In genomic region chr11:66467034-66467659, GRCh38 we compare ENCODE assay signal across 8 cellular contexts.
A peak's percentile ranks its signal among the peaks of the same experiment; 100 is the strongest.
DNase-seq lines count a peak whose midpoint lies in the region; ATAC-seq and TF ChIP-seq lines count a peak whose summit lies in the region.

No MANE protein-coding gene starts in this region.

- no peaks in the 10 kb centered on the region for H3K9me3 ChIP-seq in HEK293 (ENCODE audit: control insufficient read depth, insufficient read depth, low read depth, low read length)

- in situ Hi-C loops in T47D (cut with HindIII; ENCODE audit: low pct_unique_long_range_greater_than_20kb, low sequenced_read_pairs) = no loop called here

- peaks cover 0 to 29% of the 10 kb centered on the region in 2 experiments; a peak in 1 of 3 replicates for H3K36me3 ChIP-seq in HEK293 (ENCODE audit: control insufficient read depth in 2 of 2, insufficient read depth in 1 of 2, low read length in 2 of 2)

- CTCF ChIA-PET in HEK293 (lab: Yijun Ruan, JAX) = interaction anchor here (0.5 to 1.0 kb wide), 8 partner anchors 12 to 325 kb away, joined by 3 to 5 read pairs (median 3); partner anchors contain the start of genes CCDC87, CCS and MRPL11

- H3K4me3 ChIP-seq in HEK293 (ENCODE audit: low read depth, low read length) = peak overlapping the region; percentile 53

- peak; percentile 21 for ATAC-seq in stimulated activated naive CD8-positive, alpha-beta T cell treated with anti-CD3 and anti-CD28 coated beads, Interleukin-15, Interleukin-2, amounts not matched to agents 100 U/mL and 50 U/mL, for 24 hours

- no peaks in the 10 kb centered on the region for H3K4me1 ChIP-seq in HEK293 (ENCODE audit: control insufficient read depth, insufficient read depth, low read length)

- POLR2A ChIA-PET in HEK293 (lab: Yijun Ruan, JAX) = interaction anchor here (0.9 to 6.2 kb wide), 10 partner anchors 8 to 149 kb away, joined by 3 to 64 read pairs (median 4); partner anchors contain the start of genes BBS1, DPP3, MRPL11 and RBM14

- peak; percentile 44; the same call in 1 of the 2 replicates for TF ChIP-seq CTCF in HEK293 (tag by site-specific recombination; IDR thresholded peaks at IDR 0.05)

- DNase-seq in activated gamma-delta T cell treated with Interleukin-2 at 50 U/mL for 16 hours = peak; percentile 20
- DNase-seq in activated gamma-delta T cell (lab: John Stamatoyannopoulos, UW) = no peak
- peak; percentile 50 for DNase-seq in NCI-H774 (lab: John Stamatoyannopoulos, UW)
- DNase-seq in T47D (ENCODE audit: low read depth in 1 of 2, low spot score in 1 of 2) = peak; percentile 61 to 68
- peak; percentile 74 for DNase-seq in left kidney (ENCODE audit: low read depth, low spot score)
- DNase-seq in stimulated activated naive CD8-positive, alpha-beta T cell treated with anti-CD3 and anti-CD28 coated beads, Interleukin-15, Interleukin-2, amounts not matched to agents 100 U/mL and 50 U/mL, for 24 hours = no peak
- DNase-seq in NCI-H2081 (lab: John Stamatoyannopoulos, UW) = no peak

- no peak overlapping the region; the same call in 1 of the 2 replicates for H3K27ac ChIP-seq in HEK293 (ENCODE audit: extremely low read depth, low read depth, low read length)

TF ChIP-seq in HEK293, 187 proteins besides CTCF, POLR2A, EP300 and RAD21:
- TF ChIP-seq PATZ1 (tag by site-specific recombination; IDR thresholded peaks at IDR 0.05) (0 out of 2 replicates have a peak, but pooled peaks have one; percentile 20), ZNF335 (tag by site-specific recombination; conservative IDR thresholded peaks at IDR 0.05) (peak; percentile 54), SETDB1 (IDR thresholded peaks at IDR 0.05; ENCODE audit: insufficient read length, low read length) (no peak), GLIS1 (tag by site-specific recombination; IDR thresholded peaks at IDR 0.05) (peak; percentile 33; the same call in 1 of the 2 replicates), ZFHX2 (tag by site-specific recombination; conservative IDR thresholded peaks at IDR 0.05) (peak; percentile 38), GLIS2 (tag by site-specific recombination; IDR thresholded peaks at IDR 0.05) (no peak), PRDM10 (tag by site-specific recombination; IDR thresholded peaks at IDR 0.05) (peak; percentile 56; the same call in 1 of the 2 replicates), ZBTB20 (tag by site-specific recombination; IDR thresholded peaks at IDR 0.05) (peak; percentile 58; the same call in 1 of the 2 replicates), ZNF248 (tag by site-specific recombination; IDR thresholded peaks at IDR 0.05) (no peak), ZIC2 (tag by site-specific recombination; IDR thresholded peaks at IDR 0.05) (0 out of 2 replicates have a peak, but pooled peaks have one; percentile 18), ZBTB26 (tag by site-specific recombination; optimal IDR thresholded peaks at IDR 0.05) (peak; percentile 63), ZNF341 (tag by site-specific recombination; IDR thresholded peaks at IDR 0.05; ENCODE audit: low read depth) (peak; percentile 92), PBX3 (CRISPR knock-in tag; IDR thresholded peaks at IDR 0.05) (peak; percentile 45; the same call in 1 of the 2 replicates)

Comparison
In these comparisons a context has a peak if more than half of its experiments do, and no peak if none do; other contexts are left out.
1. DNase-seq: peak in activated gamma-delta T cell treated with Interleukin-2 at 50 U/mL for 16 hours (single experiment), NCI-H774 (single experiment), T47D (2 of 2) and left kidney (single experiment); none in activated gamma-delta T cell (single experiment), stimulated activated naive CD8-positive, alpha-beta T cell treated with anti-CD3 and anti-CD28 coated beads, Interleukin-15, Interleukin-2, amounts not matched to agents 100 U/mL and 50 U/mL, for 24 hours (single experiment) and NCI-H2081 (0 of 2).